Comparison of ENCODE assay signal across 1 cellular context in genomic region chr4:186709509-186709908, GRCh38.
A peak's percentile ranks its signal among the peaks of the same experiment; 100 is the strongest.
TF ChIP-seq lines count a peak whose summit lies in the region.

No MANE protein-coding gene starts in this region.

TF ChIP-seq in HepG2, 621 proteins besides CTCF, POLR2A, EP300 and RAD21:
- TF ChIP-seq RBM22 (optimal IDR thresholded peaks at IDR 0.05; ENCODE audit: low read length) (peak; percentile 23), PHF5A (CRISPR knock-in tag; IDR thresholded peaks at IDR 0.05; ENCODE audit: low read depth, unreplicated experiment) (no peak), DNMT3B (CRISPR knock-in tag; conservative IDR thresholded peaks at IDR 0.05) (no peak)
